ENCODE assay signal across 8 cellular contexts in the genomic region with DNA sequence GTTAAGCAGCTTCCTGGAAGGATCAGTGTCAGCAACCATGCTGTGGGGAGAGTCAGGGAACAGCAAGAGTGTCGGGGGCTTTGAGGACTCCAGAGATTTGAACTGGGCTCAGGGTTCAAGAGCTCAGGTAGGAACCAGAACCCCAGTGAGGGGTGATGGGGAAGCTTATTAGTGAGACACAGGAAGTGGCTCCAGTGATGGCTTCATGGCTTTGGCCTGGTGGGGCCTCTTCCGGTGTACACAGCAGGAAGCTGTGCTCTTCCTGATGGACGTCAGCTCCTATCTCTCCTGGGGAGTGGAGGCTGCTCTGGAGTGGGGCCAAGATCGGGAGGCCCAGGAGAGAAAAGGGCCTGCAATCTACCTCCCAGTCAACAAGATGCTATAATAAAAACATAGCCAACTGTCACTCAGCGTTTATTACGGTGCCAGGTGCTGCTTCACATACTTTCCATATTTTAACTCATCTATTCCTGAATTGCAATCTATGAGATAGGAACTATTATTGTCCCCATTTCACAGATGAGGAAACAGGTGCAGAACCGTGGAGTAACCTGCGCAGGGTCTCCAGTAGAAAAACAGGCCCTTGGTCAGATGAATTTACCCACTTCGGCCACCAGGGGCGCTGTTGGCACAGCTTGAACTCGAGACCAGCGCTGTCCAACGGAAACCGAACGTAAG.
DNase-seq lines count a peak whose midpoint lies in the region; ATAC-seq, FAIRE-seq and TF ChIP-seq lines count a peak whose summit lies in the region.

No MANE protein-coding gene starts in this region.

- no peak overlapping the region for H3K27ac ChIP-seq in PC-3 (ENCODE audit: low read length)

- peak overlapping the region; percentile 3; the same call in 1 of the 2 replicates for H2AFZ ChIP-seq in PC-3 (ENCODE audit: low read length)

- POLR2A ChIA-PET in PC-3 (lab: Charles Lee; ENCODE audit: unreplicated experiment): no interaction called here

- no peaks in the 10 kb centered on the region for H4K20me1 ChIP-seq in PC-3 (ENCODE audit: low read length)

- H3K4me3 ChIP-seq in PC-3 (ENCODE audit: low read length) (no peak overlapping the region), fibroblast of villous mesenchyme (ENCODE audit: low read depth, low read length) (no peak overlapping the region)

- no peak for FAIRE-seq in urothelium cell line (lab: Jason Lieb, UNC)

- H3K36me3 Mint-ChIP-seq in CD14-positive monocyte: no peaks in the 10 kb centered on the region

- no peaks in the 10 kb centered on the region for H3K79me2 ChIP-seq in PC-3 (ENCODE audit: low read length)

- H3K4me2 ChIP-seq in PC-3 (ENCODE audit: low read length): 0 out of 2 replicates have a peak overlapping the region, but pooled peaks have one; percentile 7

- BruUV-seq in PC-3 (replicated peaks; lab: Mats Ljungman, UMichigan): no TSS peak

- H3K4me1 Mint-ChIP-seq in CD14-positive monocyte: peaks cover 11% of the 10 kb centered on the region

- peaks cover 0 to 3% (median 0%) of the 10 kb centered on the region in 7 donors for H3K9me3 Mint-ChIP-seq in CD14-positive monocyte

- CTCF ChIA-PET in PC-3 (lab: Charles Lee): no interaction called here

- no peaks in the 10 kb centered on the region for H3K27me3 ChIP-seq in PC-3 (ENCODE audit: low read length)

- peaks cover 1 to 3% (median 2%) of the 10 kb centered on the region in 3 donors for H3K27me3 Mint-ChIP-seq in CD14-positive monocyte (ENCODE audit: low read depth in 3 of 3)

- H3K27ac Mint-ChIP-seq in CD14-positive monocyte: peak overlapping the region in 5 of 7 donors; percentile 22 to 82 (median 53)

- H3K36me3 ChIP-seq in PC-3 (ENCODE audit: low read depth, low read length): no peaks in the 10 kb centered on the region

- intact Hi-C loops in CD14-positive monocyte (cut with micrococcal nuclease): no loop called here
- intact Hi-C loops in PC-3 (cut with micrococcal nuclease): loop anchor here (2.0 to 10.0 kb wide), 3 partner anchors 192 to 1002 kb away; no protein-coding TSS in a partner anchor

- no peak overlapping the region for H3K9ac ChIP-seq in PC-3 (ENCODE audit: low read length)

- ATAC-seq in PC-3 (no peak), omental fat pad (ENCODE audit: low FRiP score) (no peak)

- H3K4me3 Mint-ChIP-seq in CD14-positive monocyte: peak overlapping the region; percentile 48 to 62

- H3K9me2 ChIP-seq in PC-3 (replicated peaks; ENCODE audit: low read length): no peaks in the 10 kb centered on the region

- TF ChIP-seq CTCF in CD14-positive monocyte (IDR thresholded peaks at IDR 0.05): peak; percentile 98
- TF ChIP-seq CTCF in PC-3 (conservative IDR thresholded peaks at IDR 0.05; ENCODE audit: low read depth, low read length): peak; percentile 97
- peak; percentile 93 for TF ChIP-seq CTCF in fibroblast of villous mesenchyme (IDR thresholded peaks at IDR 0.05; ENCODE audit: insufficient read depth, low read depth, low read length)
- TF ChIP-seq CTCF in omental fat pad (IDR thresholded peaks at IDR 0.05): peak in 2 of 3 donors; percentile 43 to 75

- no peak for DNase-seq in CD14-positive monocyte (ENCODE audit: low spot score)
- peak; percentile 32 for DNase-seq in H4 (ENCODE audit: low spot score)
- DNase-seq in PC-3: peak; percentile 72
- peak; percentile 19 for DNase-seq in activated T-helper 1 cell treated with Interleukin-2 at 50 U/mL for 16 hours (ENCODE audit: low read depth)
- peak; percentile 77 for DNase-seq in fibroblast of villous mesenchyme (ENCODE audit: low read depth)
- peak; percentile 54 for DNase-seq in omental fat pad (ENCODE audit: low spot score)
- peak; percentile 66 for DNase-seq in urothelium cell line (ENCODE audit: low spot score)
- no peak for DNase-seq in occipital lobe (lab: John Stamatoyannopoulos, UW)

- H3F3A ChIP-seq in PC-3 (ENCODE audit: low read length, unreplicated experiment): no peaks in the 10 kb centered on the region

- peaks cover 23% of the 10 kb centered on the region for H3K4me1 ChIP-seq in PC-3 (ENCODE audit: insufficient read depth, low read length)

- no peaks in the 10 kb centered on the region for H3K9me3 ChIP-seq in PC-3 (ENCODE audit: low read length)

Comparison
In these comparisons a context has a peak if more than half of its experiments do, and no peak if none do; other contexts are left out.
1. DNase-seq: peak in H4 (single experiment), PC-3 (single experiment), activated T-helper 1 cell treated with Interleukin-2 at 50 U/mL for 16 hours (single experiment), fibroblast of villous mesenchyme (single experiment), omental fat pad (single experiment) and urothelium cell line (single experiment); none in CD14-positive monocyte (single experiment) and occipital lobe (single experiment).
2. Peak in every context shown above with its lines, with median percentiles within 50 percentile points of each other: CTCF ChIP-seq.